ENCODE assay signal across 1 cellular context in the genomic region with DNA sequence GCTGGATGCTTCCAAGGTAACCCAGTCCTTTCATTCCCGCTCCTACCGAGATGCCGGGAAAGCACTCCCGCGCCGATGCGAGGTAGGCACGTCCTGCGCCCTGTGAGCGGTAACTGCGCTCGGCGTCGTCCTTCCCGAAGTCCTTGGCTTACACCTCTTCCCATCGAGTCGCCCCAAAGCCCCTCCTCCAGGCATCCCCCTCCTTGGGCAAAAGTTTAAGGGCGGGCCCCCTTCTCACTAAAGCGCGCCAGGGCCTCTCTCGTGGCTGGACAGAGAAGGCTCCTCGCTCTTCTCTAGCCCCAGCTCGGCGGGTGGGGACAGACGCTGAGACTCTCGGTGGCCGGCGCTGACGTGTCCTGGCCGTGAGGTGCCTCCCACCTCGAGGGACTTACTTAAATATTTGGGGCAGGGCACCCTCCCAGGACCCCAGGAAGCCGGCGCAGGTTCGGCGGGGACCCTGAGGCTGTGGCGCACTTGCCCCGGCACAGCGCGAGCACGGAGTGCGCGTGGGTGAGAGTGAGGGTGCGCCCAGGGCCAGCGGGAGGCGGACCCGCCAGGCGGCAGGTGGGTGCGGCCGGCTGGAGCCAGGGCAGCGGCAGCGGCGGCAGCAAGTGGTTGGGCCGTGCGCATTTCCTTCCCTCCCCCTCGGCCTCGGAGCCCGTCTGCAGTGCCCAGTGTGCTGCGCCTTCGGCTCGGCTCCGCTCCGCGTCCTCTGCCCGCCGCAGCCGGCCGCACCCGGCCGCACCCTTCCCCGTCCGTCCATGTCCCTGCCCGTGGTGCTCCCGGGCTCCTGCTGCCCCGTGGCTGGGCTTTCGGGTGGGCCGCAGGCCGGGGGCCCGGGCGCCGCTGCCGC.
TF ChIP-seq lines count a peak whose summit lies in the region.

A gene with protein sequence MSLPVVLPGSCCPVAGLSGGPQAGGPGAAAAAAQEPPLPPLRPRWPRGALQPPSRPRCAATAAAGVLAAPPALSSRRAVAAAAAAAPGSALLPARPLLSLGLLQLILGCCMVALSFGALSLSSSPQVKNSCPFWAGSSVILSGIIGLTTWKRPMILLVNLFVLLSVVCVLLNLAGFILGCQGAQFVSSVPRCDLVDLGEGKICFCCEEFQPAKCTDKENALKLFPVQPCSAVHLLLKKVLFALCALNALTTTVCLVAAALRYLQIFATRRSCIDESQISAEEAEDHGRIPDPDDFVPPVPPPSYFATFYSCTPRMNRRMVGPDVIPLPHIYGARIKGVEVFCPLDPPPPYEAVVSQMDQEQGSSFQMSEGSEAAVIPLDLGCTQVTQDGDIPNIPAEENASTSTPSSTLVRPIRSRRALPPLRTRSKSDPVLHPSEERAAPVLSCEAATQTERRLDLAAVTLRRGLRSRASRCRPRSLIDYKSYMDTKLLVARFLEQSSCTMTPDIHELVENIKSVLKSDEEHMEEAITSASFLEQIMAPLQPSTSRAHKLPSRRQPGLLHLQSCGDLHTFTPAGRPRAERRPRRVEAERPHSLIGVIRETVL (plus strand): TSS at position 667 of the 853 bp plus-strand sequence. CDS start 95 bp downstream, at position 762.

TF ChIP-seq in liver, 16 proteins besides CTCF, POLR2A, EP300 and RAD21:
- TF ChIP-seq FOXA2 (IDR thresholded peaks at IDR 0.05) (no peak), SP1 (IDR thresholded peaks at IDR 0.05) (no peak), NR2F2 (IDR thresholded peaks at IDR 0.05) (no peak), HNF4A (conservative IDR thresholded peaks at IDR 0.05) (no peak)
- TF ChIP-seq, protein P1, sequence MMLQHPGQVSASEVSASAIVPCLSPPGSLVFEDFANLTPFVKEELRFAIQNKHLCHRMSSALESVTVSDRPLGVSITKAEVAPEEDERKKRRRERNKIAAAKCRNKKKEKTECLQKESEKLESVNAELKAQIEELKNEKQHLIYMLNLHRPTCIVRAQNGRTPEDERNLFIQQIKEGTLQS (IDR thresholded peaks at IDR 0.05) = no peak
